In the genomic region with DNA sequence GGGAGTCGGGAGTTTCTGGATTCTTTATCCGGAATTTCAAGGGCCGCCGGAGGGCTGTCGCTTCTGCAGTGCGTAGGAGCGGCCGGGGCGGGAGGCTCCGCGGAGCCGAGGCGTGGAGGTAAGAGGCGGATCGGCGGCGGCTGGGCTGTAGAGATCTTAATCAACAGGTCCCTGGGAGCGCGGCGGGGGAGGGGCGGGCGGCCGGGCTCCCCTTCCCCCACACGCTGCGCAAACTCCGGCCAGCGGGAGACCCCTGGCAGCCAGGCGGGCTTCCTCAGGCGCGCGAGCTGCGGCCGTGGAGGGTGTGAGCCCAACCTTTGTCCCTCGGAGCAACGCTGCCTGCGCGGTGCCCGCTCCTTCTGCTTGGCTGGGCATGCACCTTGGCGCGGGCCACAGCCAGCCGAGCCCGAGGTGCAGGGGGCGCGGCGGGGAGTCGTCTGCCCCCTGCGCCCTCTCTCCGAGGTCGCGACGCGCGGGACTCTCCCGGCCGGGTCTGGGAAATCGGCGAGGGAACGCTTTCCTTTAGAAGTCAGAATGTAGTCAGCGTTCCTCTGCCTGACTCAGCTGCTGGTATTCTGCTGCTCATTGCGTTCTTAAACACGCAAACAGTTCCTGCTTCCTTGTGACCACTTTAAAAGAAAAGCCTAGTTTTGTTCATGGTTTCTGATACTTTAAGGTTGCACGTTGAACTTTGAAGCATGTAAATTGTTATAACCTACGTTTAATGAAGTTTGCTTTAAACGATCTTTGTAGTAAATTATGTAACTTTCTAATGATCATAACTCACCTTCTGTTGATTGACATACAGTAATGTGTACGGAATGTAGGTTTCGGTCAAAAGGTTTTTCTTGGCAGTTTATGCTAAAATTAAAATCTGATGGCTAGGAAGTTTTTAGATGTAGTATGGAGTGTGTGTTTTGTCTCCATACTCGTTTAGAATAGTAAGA, we compare ENCODE assay signal across 8 cellular contexts. TPM values are rescaled to one million over a fixed set of nuclear protein-coding genes. Genes with fewer than 3 reads are reported as not detected.
A peak's percentile ranks its signal among the peaks of the same experiment; 100 is the strongest.
DNase-seq lines count a peak whose midpoint lies in the region; ATAC-seq and TF ChIP-seq lines count a peak whose summit lies in the region.

A gene (plus strand): TSS at position 20 of the 947 bp plus-strand sequence. CDS start 37,736 bp downstream, outside the sequence.

- ATAC-seq in GM19035 (IDR thresholded peaks at IDR 0.05; ENCODE audit: unreplicated experiment) (peak; percentile 44), HG03159 (IDR thresholded peaks at IDR 0.05; ENCODE audit: unreplicated experiment) (peak; percentile 43)

- TF ChIP-seq CTCF in brain (conservative IDR thresholded peaks at IDR 0.05): no peak
- TF ChIP-seq CTCF in GM10266 (IDR thresholded peaks at IDR 0.05; ENCODE audit: control insufficient read depth, insufficient read depth, low read depth, missing control alignments): no peak

- peak within 1 kb of the TSS; percentile 79 to 95 (median 87) for H3K4me3 Mint-ChIP-seq in brain

- peaks cover 28% of the 10 kb centered on the region for H3K4me1 Mint-ChIP-seq in brain

- H3K27me3 Mint-ChIP-seq in brain: peaks cover 16% of the 10 kb centered on the region

- H3K4me3 ChIP-seq in iPS-11a (ENCODE audit: low read depth, low read length): peak within 1 kb of the TSS; percentile 92

- peak within 1 kb of the TSS; percentile 82 to 96 (median 92) for H3K27ac Mint-ChIP-seq in brain

- no peaks in the 10 kb centered on the region for H3K36me3 Mint-ChIP-seq in brain

- no peaks in the 10 kb centered on the region for H3K9me3 Mint-ChIP-seq in brain

- DNase-seq in CMK (ENCODE audit: low read depth) (peak; percentile 63), OCI-M1 (lab: John Stamatoyannopoulos, UW) (peak; percentile 66), retina (peak; percentile 95), GM10266 (ENCODE audit: extremely low spot score) (no peak)

RNA-seq across cellular contexts. Expression of the gene that starts here (rescaled TPM):
- 10.3 TPM for polyA plus RNA-seq in brain (ENCODE audit: insufficient read depth, low read depth, low replicate concordance)
